1 cellular context compared by ENCODE assay signal in the genomic region with DNA sequence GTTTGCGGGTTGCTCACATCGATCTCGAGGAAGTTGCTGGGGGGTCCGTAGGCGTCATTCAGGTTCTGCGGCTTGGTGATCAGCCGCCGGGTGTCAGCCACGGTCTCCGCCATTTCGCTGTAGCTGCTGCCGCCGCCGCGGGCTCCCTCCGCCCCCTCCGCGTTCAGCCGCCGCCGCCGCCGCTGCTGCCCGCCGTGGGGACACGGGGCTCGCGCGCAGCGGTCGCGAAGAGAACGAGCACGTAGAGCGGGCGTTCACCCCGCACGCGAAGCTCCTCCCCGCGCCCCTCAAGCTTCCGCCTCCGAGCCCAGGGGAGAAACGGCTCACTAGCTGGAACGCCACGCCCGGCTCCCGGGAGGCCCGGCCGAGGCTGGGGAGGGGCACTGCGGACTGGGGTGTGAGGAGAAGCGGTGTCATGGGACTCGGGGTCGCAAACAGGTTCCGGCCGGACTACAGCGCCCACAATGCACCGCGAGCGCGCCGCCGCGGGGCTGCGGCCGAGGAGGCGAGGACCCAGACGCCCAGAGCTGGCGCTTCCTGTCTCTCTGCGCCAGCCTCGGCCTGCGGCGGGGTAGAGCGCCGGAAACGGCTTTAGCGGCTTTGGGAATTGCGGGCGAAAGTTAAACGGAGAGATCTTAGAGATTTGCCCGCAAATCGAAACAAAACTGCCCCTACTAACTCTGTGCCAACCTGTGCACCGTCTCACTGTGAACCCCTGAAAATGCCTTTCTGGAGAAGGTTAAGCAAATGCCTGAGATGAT.
A peak's percentile ranks its signal among the peaks of the same experiment; 100 is the strongest.
TF ChIP-seq lines count a peak whose summit lies in the region.

A gene (minus strand): TSS at position 232 of the 761 bp plus-strand sequence. CDS start 119 bp downstream, at position 113.

TF ChIP-seq in HEK293, 187 proteins besides CTCF, POLR2A, EP300 and RAD21 (continued from another document and continues in another):
- TF ChIP-seq, protein P1, sequence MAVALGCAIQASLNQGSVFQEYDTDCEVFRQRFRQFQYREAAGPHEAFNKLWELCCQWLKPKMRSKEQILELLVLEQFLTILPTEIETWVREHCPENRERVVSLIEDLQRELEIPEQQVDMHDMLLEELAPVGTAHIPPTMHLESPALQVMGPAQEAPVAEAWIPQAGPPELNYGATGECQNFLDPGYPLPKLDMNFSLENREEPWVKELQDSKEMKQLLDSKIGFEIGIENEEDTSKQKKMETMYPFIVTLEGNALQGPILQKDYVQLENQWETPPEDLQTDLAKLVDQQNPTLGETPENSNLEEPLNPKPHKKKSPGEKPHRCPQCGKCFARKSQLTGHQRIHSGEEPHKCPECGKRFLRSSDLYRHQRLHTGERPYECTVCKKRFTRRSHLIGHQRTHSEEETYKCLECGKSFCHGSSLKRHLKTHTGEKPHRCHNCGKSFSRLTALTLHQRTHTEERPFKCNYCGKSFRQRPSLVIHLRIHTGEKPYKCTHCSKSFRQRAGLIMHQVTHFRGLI (tag by site-specific recombination; IDR thresholded peaks at IDR 0.05): peak; percentile 24; the same call in 1 of the 2 replicates
- TF ChIP-seq ZNF600 (tag by site-specific recombination; IDR thresholded peaks at IDR 0.05) (no peak; the same call in 1 of the 2 replicates), ZBTB1 (tag by site-specific recombination; IDR thresholded peaks at IDR 0.05) (no peak), ZNF549 (tag by site-specific recombination; IDR thresholded peaks at IDR 0.05) (no peak), ZNF23 (tag by site-specific recombination; IDR thresholded peaks at IDR 0.05; ENCODE audit: borderline replicate concordance) (no peak), ZNF548 (tag by site-specific recombination; IDR thresholded peaks at IDR 0.05) (no peak), HOXC10 (CRISPR knock-in tag; IDR thresholded peaks at IDR 0.05) (0 out of 2 replicates have a peak, but pooled peaks have one; percentile 72), WT1 (tag by site-specific recombination; IDR thresholded peaks at IDR 0.05) (peak; percentile 57), YY2 (tag by site-specific recombination; IDR thresholded peaks at IDR 0.05) (peak; percentile 32; the same call in 1 of the 2 replicates), KLF10 (tag by site-specific recombination; IDR thresholded peaks at IDR 0.05) (peak; percentile 61), ZNF544 (tag by site-specific recombination; IDR thresholded peaks at IDR 0.05) (no peak), PRDM1 (tag by site-specific recombination; IDR thresholded peaks at IDR 0.05) (peak; percentile 36; the same call in 1 of the 2 replicates), ZEB2 (tag by site-specific recombination; IDR thresholded peaks at IDR 0.05) (peak; percentile 77), ZNF132 (tag by site-specific recombination; IDR thresholded peaks at IDR 0.05; ENCODE audit: borderline replicate concordance) (no peak), ZNF155 (tag by site-specific recombination; IDR thresholded peaks at IDR 0.05) (no peak), ZNF664 (tag by site-specific recombination; IDR thresholded peaks at IDR 0.05) (no peak), HOXA7 (CRISPR knock-in tag; IDR thresholded peaks at IDR 0.05; ENCODE audit: borderline replicate concordance) (no peak), ZNF239 (tag by site-specific recombination; IDR thresholded peaks at IDR 0.05) (no peak), ZBTB7A (tag by site-specific recombination; IDR thresholded peaks at IDR 0.05; ENCODE audit: low read depth) (peak; percentile 88), ZNF621 (tag by site-specific recombination; IDR thresholded peaks at IDR 0.05) (no peak), ZNF211 (tag by site-specific recombination; IDR thresholded peaks at IDR 0.05; ENCODE audit: low read depth) (no peak), ZNF37A (tag by site-specific recombination; IDR thresholded peaks at IDR 0.05) (no peak), KLF9 (tag by site-specific recombination; IDR thresholded peaks at IDR 0.05; ENCODE audit: low read depth) (peak; percentile 71; the same call in 1 of the 2 replicates), ZBTB21 (tag by site-specific recombination; IDR thresholded peaks at IDR 0.05) (no peak), ZNF248 (tag by site-specific recombination; IDR thresholded peaks at IDR 0.05) (no peak), ZFP3 (tag by site-specific recombination; IDR thresholded peaks at IDR 0.05; ENCODE audit: low read depth) (no peak), ZNF302 (tag by site-specific recombination; IDR thresholded peaks at IDR 0.05; ENCODE audit: low read depth) (no peak)
- TF ChIP-seq, protein P2, sequence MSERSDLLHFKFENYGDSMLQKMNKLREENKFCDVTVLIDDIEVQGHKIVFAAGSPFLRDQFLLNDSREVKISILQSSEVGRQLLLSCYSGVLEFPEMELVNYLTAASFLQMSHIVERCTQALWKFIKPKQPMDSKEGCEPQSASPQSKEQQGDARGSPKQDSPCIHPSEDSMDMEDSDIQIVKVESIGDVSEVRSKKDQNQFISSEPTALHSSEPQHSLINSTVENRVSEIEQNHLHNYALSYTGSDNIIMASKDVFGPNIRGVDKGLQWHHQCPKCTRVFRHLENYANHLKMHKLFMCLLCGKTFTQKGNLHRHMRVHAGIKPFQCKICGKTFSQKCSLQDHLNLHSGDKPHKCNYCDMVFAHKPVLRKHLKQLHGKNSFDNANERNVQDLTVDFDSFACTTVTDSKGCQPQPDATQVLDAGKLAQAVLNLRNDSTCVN (tag by site-specific recombination; optimal IDR thresholded peaks at IDR 0.05): peak; percentile 100
- TF ChIP-seq, protein P3, sequence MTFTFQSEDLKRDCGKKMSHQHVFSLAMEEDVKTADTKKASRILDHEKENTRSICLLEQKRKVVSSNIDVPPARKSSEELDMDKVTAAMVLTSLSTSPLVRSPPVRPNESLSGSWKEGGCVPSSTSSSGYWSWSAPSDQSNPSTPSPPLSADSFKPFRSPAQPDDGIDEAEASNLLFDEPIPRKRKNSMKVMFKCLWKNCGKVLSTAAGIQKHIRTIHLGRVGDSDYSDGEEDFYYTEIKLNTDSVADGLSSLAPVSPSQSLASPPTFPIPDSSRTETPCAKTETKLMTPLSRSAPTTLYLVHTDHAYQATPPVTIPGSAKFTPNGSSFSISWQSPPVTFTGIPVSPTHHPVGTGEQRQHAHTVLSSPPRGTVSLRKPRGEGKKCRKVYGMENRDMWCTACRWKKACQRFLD (tag by site-specific recombination; IDR thresholded peaks at IDR 0.05): no peak
- TF ChIP-seq, protein P4, sequence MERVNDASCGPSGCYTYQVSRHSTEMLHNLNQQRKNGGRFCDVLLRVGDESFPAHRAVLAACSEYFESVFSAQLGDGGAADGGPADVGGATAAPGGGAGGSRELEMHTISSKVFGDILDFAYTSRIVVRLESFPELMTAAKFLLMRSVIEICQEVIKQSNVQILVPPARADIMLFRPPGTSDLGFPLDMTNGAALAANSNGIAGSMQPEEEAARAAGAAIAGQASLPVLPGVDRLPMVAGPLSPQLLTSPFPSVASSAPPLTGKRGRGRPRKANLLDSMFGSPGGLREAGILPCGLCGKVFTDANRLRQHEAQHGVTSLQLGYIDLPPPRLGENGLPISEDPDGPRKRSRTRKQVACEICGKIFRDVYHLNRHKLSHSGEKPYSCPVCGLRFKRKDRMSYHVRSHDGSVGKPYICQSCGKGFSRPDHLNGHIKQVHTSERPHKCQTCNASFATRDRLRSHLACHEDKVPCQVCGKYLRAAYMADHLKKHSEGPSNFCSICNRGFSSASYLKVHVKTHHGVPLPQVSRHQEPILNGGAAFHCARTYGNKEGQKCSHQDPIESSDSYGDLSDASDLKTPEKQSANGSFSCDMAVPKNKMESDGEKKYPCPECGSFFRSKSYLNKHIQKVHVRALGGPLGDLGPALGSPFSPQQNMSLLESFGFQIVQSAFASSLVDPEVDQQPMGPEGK (tag by site-specific recombination; IDR thresholded peaks at IDR 0.05): peak; percentile 93
- TF ChIP-seq, protein P5, sequence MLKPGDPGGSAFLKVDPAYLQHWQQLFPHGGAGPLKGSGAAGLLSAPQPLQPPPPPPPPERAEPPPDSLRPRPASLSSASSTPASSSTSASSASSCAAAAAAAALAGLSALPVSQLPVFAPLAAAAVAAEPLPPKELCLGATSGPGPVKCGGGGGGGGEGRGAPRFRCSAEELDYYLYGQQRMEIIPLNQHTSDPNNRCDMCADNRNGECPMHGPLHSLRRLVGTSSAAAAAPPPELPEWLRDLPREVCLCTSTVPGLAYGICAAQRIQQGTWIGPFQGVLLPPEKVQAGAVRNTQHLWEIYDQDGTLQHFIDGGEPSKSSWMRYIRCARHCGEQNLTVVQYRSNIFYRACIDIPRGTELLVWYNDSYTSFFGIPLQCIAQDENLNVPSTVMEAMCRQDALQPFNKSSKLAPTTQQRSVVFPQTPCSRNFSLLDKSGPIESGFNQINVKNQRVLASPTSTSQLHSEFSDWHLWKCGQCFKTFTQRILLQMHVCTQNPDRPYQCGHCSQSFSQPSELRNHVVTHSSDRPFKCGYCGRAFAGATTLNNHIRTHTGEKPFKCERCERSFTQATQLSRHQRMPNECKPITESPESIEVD (tag by site-specific recombination; IDR thresholded peaks at IDR 0.05): no peak
- TF ChIP-seq, protein P6, sequence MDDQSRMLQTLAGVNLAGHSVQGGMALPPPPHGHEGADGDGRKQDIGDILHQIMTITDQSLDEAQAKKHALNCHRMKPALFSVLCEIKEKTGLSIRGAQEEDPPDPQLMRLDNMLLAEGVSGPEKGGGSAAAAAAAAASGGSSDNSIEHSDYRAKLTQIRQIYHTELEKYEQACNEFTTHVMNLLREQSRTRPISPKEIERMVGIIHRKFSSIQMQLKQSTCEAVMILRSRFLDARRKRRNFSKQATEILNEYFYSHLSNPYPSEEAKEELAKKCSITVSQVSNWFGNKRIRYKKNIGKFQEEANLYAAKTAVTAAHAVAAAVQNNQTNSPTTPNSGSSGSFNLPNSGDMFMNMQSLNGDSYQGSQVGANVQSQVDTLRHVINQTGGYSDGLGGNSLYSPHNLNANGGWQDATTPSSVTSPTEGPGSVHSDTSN (CRISPR knock-in tag; IDR thresholded peaks at IDR 0.05): peak; percentile 95; the same call in 1 of the 2 replicates
- TF ChIP-seq, protein P7, sequence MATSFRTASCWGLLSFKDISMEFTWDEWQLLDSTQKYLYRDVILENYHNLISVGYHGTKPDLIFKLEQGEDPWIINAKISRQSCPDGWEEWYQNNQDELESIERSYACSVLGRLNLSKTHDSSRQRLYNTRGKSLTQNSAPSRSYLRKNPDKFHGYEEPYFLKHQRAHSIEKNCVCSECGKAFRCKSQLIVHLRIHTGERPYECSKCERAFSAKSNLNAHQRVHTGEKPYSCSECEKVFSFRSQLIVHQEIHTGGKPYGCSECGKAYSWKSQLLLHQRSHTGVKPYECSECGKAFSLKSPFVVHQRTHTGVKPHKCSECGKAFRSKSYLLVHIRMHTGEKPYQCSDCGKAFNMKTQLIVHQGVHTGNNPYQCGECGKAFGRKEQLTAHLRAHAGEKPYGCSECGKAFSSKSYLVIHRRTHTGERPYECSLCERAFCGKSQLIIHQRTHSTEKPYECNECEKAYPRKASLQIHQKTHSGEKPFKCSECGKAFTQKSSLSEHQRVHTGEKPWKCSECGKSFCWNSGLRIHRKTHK (tag by site-specific recombination; IDR thresholded peaks at IDR 0.05): no peak
- TF ChIP-seq, protein P8, sequence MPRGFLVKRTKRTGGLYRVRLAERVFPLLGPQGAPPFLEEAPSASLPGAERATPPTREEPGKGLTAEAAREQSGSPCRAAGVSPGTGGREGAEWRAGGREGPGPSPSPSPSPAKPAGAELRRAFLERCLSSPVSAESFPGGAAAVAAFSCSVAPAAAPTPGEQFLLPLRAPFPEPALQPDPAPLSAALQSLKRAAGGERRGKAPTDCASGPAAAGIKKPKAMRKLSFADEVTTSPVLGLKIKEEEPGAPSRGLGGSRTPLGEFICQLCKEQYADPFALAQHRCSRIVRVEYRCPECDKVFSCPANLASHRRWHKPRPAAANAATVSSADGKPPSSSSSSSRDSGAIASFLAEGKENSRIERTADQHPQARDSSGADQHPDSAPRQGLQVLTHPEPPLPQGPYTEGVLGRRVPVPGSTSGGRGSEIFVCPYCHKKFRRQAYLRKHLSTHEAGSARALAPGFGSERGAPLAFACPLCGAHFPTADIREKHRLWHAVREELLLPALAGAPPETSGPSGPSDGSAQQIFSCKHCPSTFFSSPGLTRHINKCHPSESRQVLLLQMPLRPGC (tag by site-specific recombination; IDR thresholded peaks at IDR 0.05): no peak
- TF ChIP-seq, protein P9, sequence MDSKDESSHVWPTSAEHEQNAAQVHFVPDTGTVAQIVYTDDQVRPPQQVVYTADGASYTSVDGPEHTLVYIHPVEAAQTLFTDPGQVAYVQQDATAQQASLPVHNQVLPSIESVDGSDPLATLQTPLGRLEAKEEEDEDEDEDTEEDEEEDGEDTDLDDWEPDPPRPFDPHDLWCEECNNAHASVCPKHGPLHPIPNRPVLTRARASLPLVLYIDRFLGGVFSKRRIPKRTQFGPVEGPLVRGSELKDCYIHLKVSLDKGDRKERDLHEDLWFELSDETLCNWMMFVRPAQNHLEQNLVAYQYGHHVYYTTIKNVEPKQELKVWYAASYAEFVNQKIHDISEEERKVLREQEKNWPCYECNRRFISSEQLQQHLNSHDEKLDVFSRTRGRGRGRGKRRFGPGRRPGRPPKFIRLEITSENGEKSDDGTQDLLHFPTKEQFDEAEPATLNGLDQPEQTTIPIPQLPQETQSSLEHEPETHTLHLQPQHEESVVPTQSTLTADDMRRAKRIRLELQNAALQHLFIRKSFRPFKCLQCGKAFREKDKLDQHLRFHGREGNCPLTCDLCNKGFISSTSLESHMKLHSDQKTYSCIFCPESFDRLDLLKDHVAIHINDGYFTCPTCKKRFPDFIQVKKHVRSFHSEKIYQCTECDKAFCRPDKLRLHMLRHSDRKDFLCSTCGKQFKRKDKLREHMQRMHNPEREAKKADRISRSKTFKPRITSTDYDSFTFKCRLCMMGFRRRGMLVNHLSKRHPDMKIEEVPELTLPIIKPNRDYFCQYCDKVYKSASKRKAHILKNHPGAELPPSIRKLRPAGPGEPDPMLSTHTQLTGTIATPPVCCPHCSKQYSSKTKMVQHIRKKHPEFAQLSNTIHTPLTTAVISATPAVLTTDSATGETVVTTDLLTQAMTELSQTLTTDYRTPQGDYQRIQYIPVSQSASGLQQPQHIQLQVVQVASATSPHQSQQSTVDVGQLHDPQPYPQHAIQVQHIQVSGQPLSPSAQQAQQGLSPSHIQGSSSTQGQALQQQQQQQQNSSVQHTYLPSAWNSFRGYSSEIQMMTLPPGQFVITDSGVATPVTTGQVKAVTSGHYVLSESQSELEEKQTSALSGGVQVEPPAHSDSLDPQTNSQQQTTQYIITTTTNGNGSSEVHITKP (tag by site-specific recombination; IDR thresholded peaks at IDR 0.05): no peak
- TF ChIP-seq, protein P10, sequence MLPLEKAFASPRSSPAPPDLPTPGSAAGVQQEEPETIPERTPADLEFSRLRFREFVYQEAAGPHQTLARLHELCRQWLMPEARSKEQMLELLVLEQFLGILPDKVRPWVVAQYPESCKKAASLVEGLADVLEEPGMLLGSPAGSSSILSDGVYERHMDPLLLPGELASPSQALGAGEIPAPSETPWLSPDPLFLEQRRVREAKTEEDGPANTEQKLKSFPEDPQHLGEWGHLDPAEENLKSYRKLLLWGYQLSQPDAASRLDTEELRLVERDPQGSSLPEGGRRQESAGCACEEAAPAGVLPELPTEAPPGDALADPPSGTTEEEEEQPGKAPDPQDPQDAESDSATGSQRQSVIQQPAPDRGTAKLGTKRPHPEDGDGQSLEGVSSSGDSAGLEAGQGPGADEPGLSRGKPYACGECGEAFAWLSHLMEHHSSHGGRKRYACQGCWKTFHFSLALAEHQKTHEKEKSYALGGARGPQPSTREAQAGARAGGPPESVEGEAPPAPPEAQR (tag by site-specific recombination; IDR thresholded peaks at IDR 0.05): no peak
- TF ChIP-seq, protein P11, sequence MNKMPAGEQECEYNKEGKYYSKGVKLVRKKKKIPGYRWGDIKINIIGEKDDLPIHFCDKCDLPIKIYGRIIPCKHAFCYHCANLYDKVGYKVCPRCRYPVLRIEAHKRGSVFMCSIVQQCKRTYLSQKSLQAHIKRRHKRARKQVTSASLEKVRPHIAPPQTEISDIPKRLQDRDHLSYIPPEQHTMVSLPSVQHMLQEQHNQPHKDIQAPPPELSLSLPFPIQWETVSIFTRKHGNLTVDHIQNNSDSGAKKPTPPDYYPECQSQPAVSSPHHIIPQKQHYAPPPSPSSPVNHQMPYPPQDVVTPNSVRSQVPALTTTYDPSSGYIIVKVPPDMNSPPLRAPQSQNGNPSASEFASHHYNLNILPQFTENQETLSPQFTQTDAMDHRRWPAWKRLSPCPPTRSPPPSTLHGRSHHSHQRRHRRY (tag by site-specific recombination; IDR thresholded peaks at IDR 0.05): no peak
